Comparison of ENCODE assay signal across 8 cellular contexts in the genomic region with DNA sequence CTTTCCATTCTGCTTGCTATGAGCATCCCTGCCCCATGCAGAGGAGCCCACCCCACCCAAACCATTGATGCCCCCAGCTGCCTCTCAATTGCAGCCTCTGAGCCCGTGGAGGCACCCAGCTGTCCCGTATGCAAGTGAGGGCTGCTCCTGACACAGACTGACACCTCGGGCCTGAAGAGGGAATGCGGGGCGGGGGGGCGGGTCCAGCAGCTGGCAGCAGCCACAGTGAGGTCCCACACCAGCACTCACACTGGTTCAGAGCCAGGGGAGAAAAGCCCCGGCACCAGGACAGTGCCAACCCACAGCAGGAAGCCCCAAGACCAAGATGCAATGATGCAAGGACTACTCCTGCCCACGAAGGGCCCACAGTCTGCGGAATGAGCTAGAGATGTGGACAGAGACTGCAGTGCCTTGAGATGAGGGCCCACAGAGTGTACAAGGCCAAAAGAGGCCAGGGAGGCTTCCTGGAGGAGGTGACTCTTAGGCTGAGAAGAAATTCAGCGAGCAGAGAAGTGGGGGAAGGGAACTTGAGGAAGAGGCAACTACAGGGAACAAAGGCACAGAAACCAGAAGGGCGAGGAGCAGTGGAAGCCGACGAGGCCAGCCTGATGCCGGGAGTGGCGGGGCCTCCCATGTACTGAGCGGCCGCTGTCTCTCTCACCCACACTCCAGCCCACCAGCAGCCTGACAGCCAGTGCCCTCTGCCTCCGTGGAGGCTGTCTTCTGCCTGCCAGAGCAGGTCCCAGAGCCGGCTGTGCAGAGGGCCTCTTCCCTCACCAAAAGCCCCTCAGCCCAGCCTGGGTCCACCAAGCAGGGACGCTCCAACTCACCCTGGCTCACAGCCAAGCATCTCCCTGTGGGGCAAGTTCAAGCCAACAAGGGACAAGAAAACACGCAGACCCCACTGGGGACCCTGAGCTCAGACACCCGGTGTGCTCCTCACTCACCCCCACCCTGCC. TPM values are rescaled to one million over a fixed set of nuclear protein-coding genes. Genes with fewer than 3 reads are reported as not detected.
DNase-seq lines count a peak whose midpoint lies in the region; ATAC-seq and TF ChIP-seq lines count a peak whose summit lies in the region.

No MANE protein-coding gene starts in this region.

- WGBS in testis, 2 donors, result 34 to 50% methylated on average over 19 to 22 of the region's 22 CpGs

- H3K27me3 ChIP-seq in testis, result no peaks in the 10 kb centered on the region

- no peaks in the 10 kb centered on the region for H3K27me3 Mint-ChIP-seq in activated T-cell treated with anti-CD3 and anti-CD28 coated beads, Interleukin-2, amount 50 U/mL, for 4 hours (ENCODE audit: low read depth)

- H3K4me3 Mint-ChIP-seq in activated T-cell treated with anti-CD3 and anti-CD28 coated beads, Interleukin-2, amount 50 U/mL, for 4 hours, result peak overlapping the region; percentile 93

- no peak for ATAC-seq in activated T-cell treated with anti-CD3 and anti-CD28 coated beads, Interleukin-2, amount 50 U/mL, for 4 hours
- ATAC-seq in HG02759 (IDR thresholded peaks at IDR 0.05; ENCODE audit: unreplicated experiment), result no peak
- ATAC-seq in GM18520 (IDR thresholded peaks at IDR 0.05; ENCODE audit: unreplicated experiment), result no peak

- H3K9me3 Mint-ChIP-seq in activated T-cell treated with anti-CD3 and anti-CD28 coated beads, Interleukin-2, amount 50 U/mL, for 4 hours, result no peaks in the 10 kb centered on the region

- H3K4me1 ChIP-seq in testis, result peaks cover 96% of the 10 kb centered on the region

- H3K9me3 ChIP-seq in testis, result no peaks in the 10 kb centered on the region

- no peak for TF ChIP-seq POLR2A in testis (IDR thresholded peaks at IDR 0.05)

- H3K4me3 ChIP-seq in testis, result no peak overlapping the region

- DNase-seq in stimulated activated CD4-positive, alpha-beta T cell treated with anti-CD3 and anti-CD28 coated beads, Interleukin-15, amount 100 ng/mL, for 24 hours, result peak; percentile 38
- no peak for DNase-seq in stimulated activated CD4-positive, alpha-beta T cell treated with anti-CD3 and anti-CD28 coated beads, Interleukin-4, amount 100 ng/mL, for 24 hours
- no peak for DNase-seq in activated T-cell treated with anti-CD3 and anti-CD28 coated beads, Interleukin-2, amount 50 U/mL, for 4 hours
- DNase-seq in inferior parietal cortex (ENCODE audit: extremely low spot score) (peak; percentile 68), testis (no peak), NCI-H82 (lab: John Stamatoyannopoulos, UW) (no peak)

- H3K4me1 Mint-ChIP-seq in activated T-cell treated with anti-CD3 and anti-CD28 coated beads, Interleukin-2, amount 50 U/mL, for 4 hours (ENCODE audit: low read depth), result peaks cover 99% of the 10 kb centered on the region

- no peak for TF ChIP-seq CTCF in testis (IDR thresholded peaks at IDR 0.05)

- peak overlapping the region; percentile 37 to 65 for H3K27ac ChIP-seq in testis

- intact Hi-C loops in testis (cut with DNase I; ENCODE audit: low total_unique reads), result no loop called here

- peaks cover 7% of the 10 kb centered on the region for H3K36me3 Mint-ChIP-seq in activated T-cell treated with anti-CD3 and anti-CD28 coated beads, Interleukin-2, amount 50 U/mL, for 4 hours (ENCODE audit: insufficient read depth)

- no peaks in the 10 kb centered on the region for H3K36me3 ChIP-seq in testis (ENCODE audit: low read depth, missing control alignments)

RNA-seq across cellular contexts. Expression of a gene that starts 9.2 kb away (rescaled TPM):
- total RNA-seq in activated T-cell treated with anti-CD3 and anti-CD28 coated beads, Interleukin-2, amount 50 U/mL, for 4 hours, result 10 to 100 TPM; 75.5 to 87.3 (median 86.0) TPM
- total RNA-seq in testis, result 100 to 1,000 TPM; 119 to 129 TPM
- polyA plus RNA-seq in testis (ENCODE audit: insufficient read depth, low read depth, low replicate concordance), result 75.7 TPM

RNA-seq across cellular contexts. Expression of a gene that starts 34.0 kb away (rescaled TPM):
- total RNA-seq in activated T-cell treated with anti-CD3 and anti-CD28 coated beads, Interleukin-2, amount 50 U/mL, for 4 hours, result 10 to 100 TPM; 89.6 to 91.5 (median 89.9) TPM
- total RNA-seq in testis, result 10 to 100 TPM; 33.5 to 36.4 TPM
- polyA plus RNA-seq in testis (ENCODE audit: insufficient read depth, low read depth, low replicate concordance), result 46.6 TPM

RNA-seq across cellular contexts. Expression of a gene that starts 41.1 kb away (rescaled TPM):
- total RNA-seq in activated T-cell treated with anti-CD3 and anti-CD28 coated beads, Interleukin-2, amount 50 U/mL, for 4 hours, result 1 to 10 TPM; 2.3 to 3.5 (median 2.8) TPM
- total RNA-seq in testis, result 10 to 100 TPM in 1 of 2 donors, 1 to 10 TPM in 1; 8.4 to 10.2 TPM
- 3.9 TPM for polyA plus RNA-seq in testis (ENCODE audit: insufficient read depth, low read depth, low replicate concordance)

RNA-seq across cellular contexts. Expression of a gene that starts 54.8 kb away (rescaled TPM):
- 10 to 100 TPM; 22.0 to 25.7 (median 24.7) TPM for total RNA-seq in activated T-cell treated with anti-CD3 and anti-CD28 coated beads, Interleukin-2, amount 50 U/mL, for 4 hours
- 10 to 100 TPM; 18.8 to 24.7 TPM for total RNA-seq in testis
- 10.3 TPM for polyA plus RNA-seq in testis (ENCODE audit: insufficient read depth, low read depth, low replicate concordance)

Comparison
In these comparisons a context has a peak if more than half of its experiments do, and no peak if none do; other contexts are left out.
1. DNase-seq: peak in stimulated activated CD4-positive, alpha-beta T cell treated with anti-CD3 and anti-CD28 coated beads, Interleukin-15, amount 100 ng/mL, for 24 hours (single experiment) and inferior parietal cortex (single experiment); none in stimulated activated CD4-positive, alpha-beta T cell treated with anti-CD3 and anti-CD28 coated beads, Interleukin-4, amount 100 ng/mL, for 24 hours (single experiment), activated T-cell treated with anti-CD3 and anti-CD28 coated beads, Interleukin-2, amount 50 U/mL, for 4 hours (single experiment), testis (single experiment) and NCI-H82 (single experiment).